Comparison of ENCODE assay signal across 12 cellular contexts in genomic region chr19:47132522-47132852, GRCh38.
DNase-seq lines count a peak whose midpoint lies in the region; ATAC-seq and TF ChIP-seq lines count a peak whose summit lies in the region.
"Had no signal": no experiment of that assay in that cellular context is flagged by ENCODE, and none has a peak within 500 bp of the region (broad histone marks: within the 10 kb centered on the region; RNA-seq: fewer than 3 reads in every experiment).

No MANE protein-coding gene starts in this region.

- H3K36me3 ChIP-seq in iPS-15b (ENCODE audit: control insufficient read depth, insufficient read depth, low read length): peaks cover 3% of the 10 kb centered on the region

- H3K27ac ChIP-seq in 22Rv1 (peak overlapping the region; percentile 80; the same call in 1 of the 2 replicates), VCaP (peak overlapping the region; percentile 91; the same call in 1 of the 2 replicates)
- H3K27ac ChIP-seq: left lung had no signal

- no peaks in the 10 kb centered on the region for H3K9me3 ChIP-seq in iPS-15b (ENCODE audit: control insufficient read depth, insufficient read depth, low read length)

- H3K4me1 ChIP-seq in iPS-15b (ENCODE audit: control insufficient read depth, insufficient read depth, low read length): peaks cover 8% of the 10 kb centered on the region

- DNase-seq in GM12864 (ENCODE audit: low read depth): no peak
- DNase-seq: NCI-H2171 treated with DMSO at 0.1 percent for 48 hours; stimulated activated CD8-positive, alpha-beta memory T cell treated with anti-CD3 and anti-CD28 coated beads, Interleukin-4, amount 100 ng/mL, for 48 hours; SW 1271 had no signal

- no peaks in the 10 kb centered on the region for H3K27me3 ChIP-seq in iPS-15b (ENCODE audit: control insufficient read depth, insufficient read depth, low read length)
- H3K27me3 ChIP-seq: left lung had no signal

- H3K9ac ChIP-seq in iPS-15b (ENCODE audit: low read depth, low read length): no peak overlapping the region

- H3K4me3 ChIP-seq in GM12864 (ENCODE audit: low read depth, low read length): peak overlapping the region; percentile 70
- peak overlapping the region; percentile 99 for H3K4me3 ChIP-seq in iPS-15b (ENCODE audit: low read depth, low read length)

- TF ChIP-seq CTCF in 22Rv1 (IDR thresholded peaks at IDR 0.05): no peak
- no peak for TF ChIP-seq CTCF in GM12864 (IDR thresholded peaks at IDR 0.05; ENCODE audit: low read depth, low read length, missing control alignments)
- TF ChIP-seq CTCF in VCaP (conservative IDR thresholded peaks at IDR 0.05): no peak

- ATAC-seq in GM19023 (IDR thresholded peaks at IDR 0.05; ENCODE audit: unreplicated experiment): no peak
- ATAC-seq in GM19452 (IDR thresholded peaks at IDR 0.05; ENCODE audit: unreplicated experiment): no peak
- no peak for ATAC-seq in GM21825 (IDR thresholded peaks at IDR 0.05; ENCODE audit: unreplicated experiment)
- ATAC-seq in HG02870 (IDR thresholded peaks at IDR 0.05; ENCODE audit: unreplicated experiment): no peak
- ATAC-seq: left lung had no signal
